Comparison of ENCODE assay signal across 8 cellular contexts in the genomic region with DNA sequence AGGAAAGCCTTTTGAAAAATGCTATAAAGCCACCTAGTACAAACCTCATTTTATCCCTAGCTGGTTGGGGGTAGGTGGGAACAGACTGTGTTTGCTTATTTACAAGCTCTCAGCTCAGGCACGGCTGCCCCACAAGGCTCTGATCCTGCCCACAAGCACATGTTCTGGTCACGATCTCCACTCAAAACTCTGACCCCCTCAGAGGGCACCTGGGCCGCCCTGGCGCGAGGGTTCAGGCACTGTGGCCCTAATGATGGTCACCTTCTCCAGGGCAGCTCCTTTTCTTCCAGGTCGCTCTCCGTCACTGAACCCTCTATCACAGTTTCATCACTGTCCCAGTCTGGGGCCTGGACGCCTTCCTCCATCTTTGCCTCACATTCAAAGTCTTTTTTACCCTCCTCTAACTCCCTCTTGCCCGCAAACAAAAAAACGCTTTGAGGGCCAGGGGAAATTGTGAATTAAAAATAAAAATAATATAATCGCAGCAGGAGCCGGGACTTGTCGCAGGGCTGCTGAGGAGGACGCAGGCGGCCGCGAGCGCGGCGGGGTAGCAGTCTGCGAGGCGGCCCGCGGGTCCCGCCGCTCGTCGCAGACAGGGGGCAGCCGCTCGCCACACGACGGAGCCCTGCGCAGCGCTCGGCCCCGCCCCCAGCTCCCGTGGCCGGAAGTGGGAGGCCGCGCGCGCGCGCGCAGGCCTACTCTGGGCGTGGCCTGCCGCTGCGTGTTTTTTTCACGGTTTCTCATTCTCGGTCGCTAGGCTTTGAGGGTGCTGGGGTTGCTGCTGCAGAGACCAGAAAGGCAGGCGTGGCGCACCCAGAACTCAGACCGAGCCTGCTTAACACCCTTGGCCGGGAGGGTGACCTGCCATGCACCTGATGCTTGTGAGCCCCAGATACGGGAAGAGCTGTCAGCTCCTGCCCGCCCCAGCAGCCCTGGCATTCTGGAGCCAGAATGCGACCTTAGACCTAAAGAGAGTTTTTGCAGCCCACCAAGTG. TPM values are rescaled to one million over a fixed set of nuclear protein-coding genes. Genes with fewer than 3 reads are reported as not detected.
DNase-seq lines count a peak whose midpoint lies in the region; ATAC-seq and TF ChIP-seq lines count a peak whose summit lies in the region.

Gene ANKRD31, minus strand, starts transcription at position 557 of the 995 bp plus-strand sequence. Its CDS starts 192 bp downstream, at position 365.

- CTCF ChIA-PET in activated B cell treated with CpG ODN at 0.5 μM for 24 hours (lab: Charles Lee): interaction anchor here (0.6 to 4.7 kb wide), 10 partner anchors 100 to 1351 kb away, joined by 3 to 65 read pairs (median 4); partner anchors contain the start of genes GFM2, HMGCR and NSA2

- peaks cover 9% of the 10 kb centered on the region for H3K4me1 Mint-ChIP-seq in activated B cell treated with CpG ODN at 0.5 μM for 24 hours

- H3K27me3 Mint-ChIP-seq in activated B cell treated with CpG ODN at 0.5 μM for 24 hours: peaks cover 3% of the 10 kb centered on the region

- DNase-seq in AG08395 (ENCODE audit: low spot score): peak; percentile 95
- DNase-seq in NCI-H2196 treated with DMSO at 0.1 percent for 48 hours (lab: John Stamatoyannopoulos, UW; ENCODE audit: unreplicated experiment): peak; percentile 8
- peak; percentile 89 for DNase-seq in activated B cell treated with CpG ODN at 0.5 μM for 24 hours
- DNase-seq in caudate nucleus (lab: John Stamatoyannopoulos, UW): peak; percentile 15 to 92 (median 79)
- peak; percentile 78 for DNase-seq in islet precursor cell
- DNase-seq in stimulated activated CD4-positive, alpha-beta T cell treated with anti-CD3 and anti-CD28 coated beads, Interleukin-12 subunit alpha, Interleukin-12 subunit beta, amount 100 ng/mL, for 4 hours: peak; percentile 92

- no peaks in the 10 kb centered on the region for H3K9me3 Mint-ChIP-seq in activated B cell treated with CpG ODN at 0.5 μM for 24 hours

- POLR2A ChIA-PET in activated B cell treated with CpG ODN at 0.5 μM for 24 hours (lab: Charles Lee): interaction anchor here (0.5 to 2.8 kb wide), 5 partner anchors 100 to 546 kb away, joined by 3 to 31 read pairs (median 6); partner anchors contain the start of genes CERT1, GFM2, HMGCR and NSA2

- H3K4me3 Mint-ChIP-seq in activated B cell treated with CpG ODN at 0.5 μM for 24 hours: peak within 1 kb of the TSS; percentile 93

- peak within 1 kb of the TSS; percentile 85 for H3K27ac ChIP-seq in caudate nucleus (ENCODE audit: low read depth, low read length)

- peak; percentile 99 for ATAC-seq in GM18867 (IDR thresholded peaks at IDR 0.05; ENCODE audit: unreplicated experiment)
- peak; percentile 99 for ATAC-seq in HG03097 (IDR thresholded peaks at IDR 0.05; ENCODE audit: low FRiP score, unreplicated experiment)
- ATAC-seq in activated B cell treated with CpG ODN at 0.5 μM for 24 hours (ENCODE audit: low read depth): peak; percentile 99

- intact Hi-C loops in activated B cell treated with CpG ODN at 0.5 μM for 24 hours (cut with micrococcal nuclease): loop anchor here (1.0 to 10.0 kb wide), 13 partner anchors 100 to 1739 kb away; partner anchors contain the start of genes ANKRA2, BTF3, CERT1 and GCNT4

- peak; percentile 62 for TF ChIP-seq CTCF in activated B cell treated with CpG ODN at 0.5 μM for 24 hours (IDR thresholded peaks at IDR 0.05)

- H3K27ac Mint-ChIP-seq in activated B cell treated with CpG ODN at 0.5 μM for 24 hours: peak within 1 kb of the TSS; percentile 83

- H3K36me3 Mint-ChIP-seq in activated B cell treated with CpG ODN at 0.5 μM for 24 hours (ENCODE audit: low read depth): peaks cover 2% of the 10 kb centered on the region

RNA-seq across cellular contexts. Expression of gene ANKRD31, which starts in this region (rescaled TPM):
- total RNA-seq in activated B cell treated with CpG ODN at 0.5 μM for 24 hours: 0.13 and 0.15 TPM in 2 replicates

Comparison
In these comparisons a context has a peak if more than half of its experiments do, and no peak if none do; other contexts are left out.
1. Peak in every context shown above with its lines: DNase-seq, ATAC-seq and H3K27ac ChIP-seq.
2. Peak in DNase-seq and ATAC-seq in activated B cell treated with CpG ODN at 0.5 μM for 24 hours; RNA of the gene not detected or under 1 TPM.
3. DNase-seq: peak in every context shown above with its lines; median percentile 95 in AG08395; 92 in stimulated activated CD4-positive, alpha-beta T cell treated with anti-CD3 and anti-CD28 coated beads, Interleukin-12 subunit alpha, Interleukin-12 subunit beta, amount 100 ng/mL, for 4 hours; 89 in activated B cell treated with CpG ODN at 0.5 μM for 24 hours; 79 in caudate nucleus; 78 in islet precursor cell; 8 in NCI-H2196 treated with DMSO at 0.1 percent for 48 hours.